In genomic region chr10:79533168-79533902, GRCh38 we compare ENCODE assay signal across 11 cellular contexts. TPM values are rescaled to one million over a fixed set of nuclear protein-coding genes. Genes with fewer than 3 reads are reported as not detected.
"Had no signal": no experiment of that assay in that cellular context is flagged by ENCODE, and none has a peak within 500 bp of the region (broad histone marks: within the 10 kb centered on the region; RNA-seq: fewer than 3 reads in every experiment).

No MANE protein-coding gene starts in this region.

RNA-seq across cellular contexts. Expression of gene SFTPA2, which starts 26.9 kb away (rescaled TPM):
- total RNA-seq: activated CD8-positive, alpha-beta T cell treated with anti-CD3 and anti-CD28 coated beads for 36 hours; activated T-helper 17 cell treated with anti-CD3 and anti-CD28 coated beads, Interleukin-2, amount 50 U/mL, for 72 hours; bronchial epithelial cell; dermis microvascular lymphatic vessel endothelial cell; foreskin keratinocyte; heart left ventricle; lower leg skin; naive thymus-derived CD8-positive, alpha-beta T cell; neural crest cell; pulmonary artery endothelial cell had no signal
- polyA plus RNA-seq: foreskin keratinocyte; immature natural killer cell; naive thymus-derived CD8-positive, alpha-beta T cell had no signal
